Comparison of ENCODE assay signal across 27 cellular contexts in the genomic region with DNA sequence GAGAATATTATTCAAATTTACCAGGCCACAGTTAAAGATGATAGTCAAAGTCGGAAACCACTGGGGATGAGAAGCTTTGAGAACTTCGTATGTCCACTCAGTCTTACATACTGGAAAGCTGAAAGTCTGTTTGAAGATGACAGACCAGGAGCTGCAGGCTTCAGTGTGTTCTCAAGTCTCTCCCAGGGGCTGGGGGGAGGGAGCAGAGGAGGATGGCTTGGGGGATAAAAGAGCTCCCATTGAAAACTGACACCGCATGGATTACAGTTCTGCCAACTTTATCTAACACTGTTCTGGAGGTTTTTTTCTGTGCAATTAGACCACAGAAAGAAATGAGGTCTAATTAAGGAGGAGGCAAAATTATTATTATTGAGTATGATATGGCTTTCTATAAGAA.
"Had no signal": no experiment of that assay in that cellular context is flagged by ENCODE, and none has a peak within 500 bp of the region (broad histone marks: within the 10 kb centered on the region; RNA-seq: fewer than 3 reads in every experiment).

No MANE protein-coding gene starts in this region.

- H3K4me3 ChIP-seq: ascending aorta, esophagus squamous epithelium, heart right ventricle, left lung, lower lobe of right lung, right lobe of liver, testis, transverse colon had no signal

- H3K4me1 ChIP-seq: ascending aorta, esophagus squamous epithelium, heart right ventricle, right lobe of liver, testis had no signal

- H3K27me3 ChIP-seq: ascending aorta, brain microvascular endothelial cell, left lung, right lobe of liver, testis, transverse colon had no signal

- H3K27ac ChIP-seq: ascending aorta, brain microvascular endothelial cell, esophagus squamous epithelium, heart right ventricle, left lung, lower lobe of right lung, neutrophil, right lobe of liver, testis, transverse colon had no signal

- H3K9me3 Mint-ChIP-seq: activated naive CD4-positive, alpha-beta T cell treated with anti-CD3 and anti-CD28 coated beads, Interleukin-2, amount 10 ng/mL, durations not matched to agents 7 days and 5 days; activated naive CD8-positive, alpha-beta T cell treated with anti-CD3 and anti-CD28 coated beads, Interleukin-2, amount 10 ng/mL, durations not matched to agents 7 days and 5 days; dendritic cell treated with granulocyte-macrophage colony-stimulating factor and Interleukin-4, amounts not matched to agents 40 ng/mL and 50 ng/mL, for 4 days; natural killer cell treated with Interleukin-12 subunit alpha and Interleukin-12 subunit beta and Interleukin-15 and Interleukin-18, amount 100 ng/mL, for 72 hours had no signal

- H3K27ac Mint-ChIP-seq: activated naive CD4-positive, alpha-beta T cell treated with anti-CD3 and anti-CD28 coated beads, Interleukin-2, amount 10 ng/mL, durations not matched to agents 7 days and 5 days; activated naive CD8-positive, alpha-beta T cell treated with anti-CD3 and anti-CD28 coated beads, Interleukin-2, amount 10 ng/mL, durations not matched to agents 7 days and 5 days; dendritic cell treated with granulocyte-macrophage colony-stimulating factor and Interleukin-4, amounts not matched to agents 40 ng/mL and 50 ng/mL, for 4 days had no signal

- H3K9me3 ChIP-seq: ascending aorta, esophagus squamous epithelium, heart right ventricle, left lung, lower lobe of right lung, neutrophil, right lobe of liver, testis, transverse colon had no signal

- H3K36me3 Mint-ChIP-seq: activated naive CD4-positive, alpha-beta T cell treated with anti-CD3 and anti-CD28 coated beads, Interleukin-2, amount 10 ng/mL, durations not matched to agents 7 days and 5 days; activated naive CD8-positive, alpha-beta T cell treated with anti-CD3 and anti-CD28 coated beads, Interleukin-2, amount 10 ng/mL, durations not matched to agents 7 days and 5 days; natural killer cell treated with Interleukin-12 subunit alpha and Interleukin-12 subunit beta and Interleukin-15 and Interleukin-18, amount 100 ng/mL, for 72 hours had no signal

- DNase-seq: activated CD4-positive, alpha-beta T cell treated with anti-CD3 and anti-CD28 coated beads for 4 hours; activated CD4-positive, alpha-beta T cell treated with anti-CD3 and anti-CD28 coated beads, Interleukin-2, amount 50 U/mL, for 4 hours; activated CD4-positive, CD25-positive, alpha-beta regulatory T cell; activated gamma-delta T cell; activated naive CD4-positive, alpha-beta T cell treated with anti-CD3 and anti-CD28 coated beads, Interleukin-2, amount 10 ng/mL, durations not matched to agents 7 days and 5 days; activated naive CD8-positive, alpha-beta T cell treated with anti-CD3 and anti-CD28 coated beads, Interleukin-2, amount 10 ng/mL, durations not matched to agents 7 days and 5 days; brain microvascular endothelial cell; caudate nucleus; effector CD4-positive, alpha-beta T cell; esophagus squamous epithelium; foreskin melanocyte; heart right ventricle; kidney glomerular epithelial cell; left lung; lower lobe of right lung; mesendoderm; right lobe of liver; stimulated activated CD4-positive, alpha-beta T cell treated with anti-CD3 and anti-CD28 coated beads, Interleukin-2, amount 100 ng/mL, for 48 hours; stimulated activated naive CD8-positive, alpha-beta T cell treated with anti-CD3 and anti-CD28 coated beads, Interleukin-15, Interleukin-2, amounts not matched to agents 100 U/mL and 50 U/mL, for 24 hours; T-helper 17 cell; T1000; testis; transverse colon had no signal

- H3K4me3 Mint-ChIP-seq: activated naive CD4-positive, alpha-beta T cell treated with anti-CD3 and anti-CD28 coated beads, Interleukin-2, amount 10 ng/mL, durations not matched to agents 7 days and 5 days; activated naive CD8-positive, alpha-beta T cell treated with anti-CD3 and anti-CD28 coated beads, Interleukin-2, amount 10 ng/mL, durations not matched to agents 7 days and 5 days; dendritic cell treated with granulocyte-macrophage colony-stimulating factor and Interleukin-4, amounts not matched to agents 40 ng/mL and 50 ng/mL, for 4 days; natural killer cell treated with Interleukin-12 subunit alpha and Interleukin-12 subunit beta and Interleukin-15 and Interleukin-18, amount 100 ng/mL, for 72 hours; T-helper 17 cell had no signal

- H3K36me3 ChIP-seq: ascending aorta, brain microvascular endothelial cell, esophagus squamous epithelium, heart right ventricle, left lung, lower lobe of right lung, neutrophil, right lobe of liver, transverse colon had no signal

- ATAC-seq: heart right ventricle; left lung; lower lobe of right lung; natural killer cell treated with Interleukin-12 subunit alpha and Interleukin-12 subunit beta and Interleukin-15 and Interleukin-18, amount 100 ng/mL, for 72 hours; right lobe of liver; stimulated activated naive CD8-positive, alpha-beta T cell treated with anti-CD3 and anti-CD28 coated beads, Interleukin-15, Interleukin-2, amounts not matched to agents 100 U/mL and 50 U/mL, for 24 hours; T-helper 17 cell had no signal
